ENCODE assay signal across 1 cellular context in genomic region chr9:112487799-112488345, GRCh38.
TF ChIP-seq lines count a peak whose summit lies in the region.

No MANE protein-coding gene starts in this region.

TF ChIP-seq in K562, 482 proteins besides CTCF, POLR2A, EP300 and RAD21 (continued from another document):
- TF ChIP-seq, protein P1, sequence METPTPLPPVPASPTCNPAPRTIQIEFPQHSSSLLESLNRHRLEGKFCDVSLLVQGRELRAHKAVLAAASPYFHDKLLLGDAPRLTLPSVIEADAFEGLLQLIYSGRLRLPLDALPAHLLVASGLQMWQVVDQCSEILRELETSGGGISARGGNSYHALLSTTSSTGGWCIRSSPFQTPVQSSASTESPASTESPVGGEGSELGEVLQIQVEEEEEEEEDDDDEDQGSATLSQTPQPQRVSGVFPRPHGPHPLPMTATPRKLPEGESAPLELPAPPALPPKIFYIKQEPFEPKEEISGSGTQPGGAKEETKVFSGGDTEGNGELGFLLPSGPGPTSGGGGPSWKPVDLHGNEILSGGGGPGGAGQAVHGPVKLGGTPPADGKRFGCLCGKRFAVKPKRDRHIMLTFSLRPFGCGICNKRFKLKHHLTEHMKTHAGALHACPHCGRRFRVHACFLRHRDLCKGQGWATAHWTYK (CRISPR knock-in tag; IDR thresholded peaks at IDR 0.05): no peak
- TF ChIP-seq MGA (IDR thresholded peaks at IDR 0.05): 0 out of 2 replicates have a peak, but pooled peaks have one; percentile 10
- TF ChIP-seq THRAP3 (IDR thresholded peaks at IDR 0.05; ENCODE audit: borderline replicate concordance): peak; percentile 72; the same call in 1 of the 2 replicates
- TF ChIP-seq POLR2H (tag; IDR thresholded peaks at IDR 0.05; ENCODE audit: low read depth): no peak
- TF ChIP-seq EP400 (IDR thresholded peaks at IDR 0.05): peak; percentile 30; the same call in 1 of the 2 replicates
- TF ChIP-seq ZFP91 (CRISPR knock-in tag; IDR thresholded peaks at IDR 0.05): no peak
- TF ChIP-seq HDAC2 (IDR thresholded peaks at IDR 0.05): peak; percentile 77; the same call in 1 of the 2 replicates
- TF ChIP-seq PHF21A (IDR thresholded peaks at IDR 0.05; ENCODE audit: borderline replicate concordance, low read depth): peak; percentile 97
- peak; percentile 3 for TF ChIP-seq CHD1 (IDR thresholded peaks at IDR 0.05; ENCODE audit: low read length)
- TF ChIP-seq KDM1A (IDR thresholded peaks at IDR 0.05): peak; percentile 85 to 90; a peak in 3 of 4 replicates
- TF ChIP-seq THRB (CRISPR knock-in tag; conservative IDR thresholded peaks at IDR 0.05): 0 out of 2 replicates have a peak, but pooled peaks have one; percentile 25
- TF ChIP-seq, protein P2, sequence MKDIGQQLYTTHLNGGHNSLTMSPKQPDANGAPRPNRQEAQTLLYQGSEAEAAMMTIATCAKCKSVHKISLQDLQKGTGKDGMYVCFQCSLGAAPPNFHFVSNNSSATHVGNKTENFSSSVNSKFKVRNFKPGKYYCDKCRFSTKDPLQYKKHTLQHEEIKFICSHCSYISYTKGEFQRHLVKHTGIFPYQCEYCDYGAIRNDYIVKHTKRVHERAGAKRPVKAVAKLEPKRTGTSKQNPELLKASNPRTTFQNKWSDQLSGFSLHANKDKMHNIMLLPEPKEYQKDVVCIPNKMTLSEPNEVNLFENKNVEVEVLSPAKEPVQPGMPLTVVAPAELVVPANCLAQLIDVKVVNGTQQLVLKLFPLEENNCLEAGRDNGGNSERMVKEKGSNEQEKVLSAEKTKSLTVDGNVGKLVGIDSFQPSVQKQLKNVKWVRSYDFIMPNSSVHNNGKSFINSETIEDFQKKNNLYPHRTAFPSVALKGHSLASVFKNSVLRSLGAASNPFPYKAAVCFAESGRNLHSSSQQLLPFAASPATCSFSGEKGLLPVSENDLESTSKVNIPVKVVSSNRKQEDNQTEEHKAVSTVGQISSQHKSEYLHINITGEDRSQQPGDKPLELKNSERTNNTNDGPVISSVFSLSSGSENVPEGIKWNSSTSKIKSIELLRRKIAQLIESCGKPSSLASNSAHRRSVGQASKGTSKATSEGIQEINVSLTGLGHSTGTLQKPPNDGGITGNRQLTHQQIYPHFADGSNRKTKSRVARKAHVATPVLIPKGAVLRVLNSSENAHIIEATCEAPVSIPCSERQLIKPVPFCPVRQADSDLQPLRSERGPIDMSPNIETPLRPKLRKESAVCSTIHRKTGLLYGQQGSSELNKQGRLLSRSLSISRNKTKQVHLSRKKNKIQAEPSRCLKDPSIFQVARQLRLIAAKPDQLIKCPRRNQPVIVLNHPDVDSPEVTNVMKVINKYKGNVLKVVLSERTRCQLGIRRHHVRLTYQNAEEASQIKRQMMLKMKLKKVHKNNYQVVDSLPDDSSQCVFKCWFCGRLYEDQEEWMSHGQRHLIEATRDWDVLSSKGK (CRISPR knock-in tag; IDR thresholded peaks at IDR 0.05): no peak
- TF ChIP-seq SMARCA5 (IDR thresholded peaks at IDR 0.05): 0 out of 2 replicates have a peak, but pooled peaks have one; percentile 32
- TF ChIP-seq GTF2B (IDR thresholded peaks at IDR 0.05; ENCODE audit: extremely low read depth, insufficient read length): no peak
- peak; percentile 42; the same call in 1 of the 2 replicates for TF ChIP-seq ARID1B (IDR thresholded peaks at IDR 0.05)
- no peak for TF ChIP-seq PCBP2 (IDR thresholded peaks at IDR 0.05; ENCODE audit: low read depth, low read length, poor library complexity, severe bottlenecking)
- TF ChIP-seq SMARCE1 (IDR thresholded peaks at IDR 0.05): peak; percentile 52; the same call in 1 of the 2 replicates
TF ChIP-seq in K562: peak in this region for 11.
